Comparison of ENCODE assay signal across 9 cellular contexts in the genomic region with DNA sequence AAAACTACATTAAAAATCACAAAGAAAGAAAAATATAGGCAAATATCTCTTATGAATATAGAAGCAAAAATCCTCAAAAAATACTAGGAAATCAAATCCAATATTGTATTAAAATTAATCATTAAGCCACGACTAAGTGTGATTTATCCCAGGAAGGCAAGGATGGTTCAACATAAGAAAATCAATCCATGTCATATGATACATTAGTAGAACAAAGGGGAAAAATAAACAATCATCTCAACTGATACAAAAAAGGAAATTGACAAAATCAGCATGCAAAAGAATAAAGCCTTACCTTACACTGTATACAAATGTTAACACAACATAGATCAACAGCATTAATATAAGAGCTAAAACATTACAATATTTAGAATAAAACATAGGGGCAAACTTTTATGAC.
"Had no signal": no experiment of that assay in that cellular context is flagged by ENCODE, and none has a peak within 500 bp of the region (broad histone marks: within the 10 kb centered on the region; RNA-seq: fewer than 3 reads in every experiment).

No MANE protein-coding gene starts in this region.

- FAIRE-seq: H1, H54, HTR-8/SVneo had no signal

- DNase-seq: H9, HCEC 1CT, IMR-90, KBM-7 had no signal

- H3K9ac ChIP-seq: KMS-11 had no signal

- H2AFZ ChIP-seq: GM23338 had no signal

- H3K4me3 ChIP-seq: GM23338 had no signal

- H3K27ac ChIP-seq: KMS-11 had no signal

- ATAC-seq: GM23338 had no signal

- H3K4me2 ChIP-seq: GM23338, KMS-11 had no signal
